22 cellular contexts compared by ENCODE assay signal in genomic region chrX:135425566-135425965, GRCh38. TPM values are rescaled to one million over a fixed set of nuclear protein-coding genes. Genes with fewer than 3 reads are reported as not detected.
DNase-seq lines count a peak whose midpoint lies in the region; ATAC-seq and TF ChIP-seq lines count a peak whose summit lies in the region.
"Had no signal": no experiment of that assay in that cellular context is flagged by ENCODE, and none has a peak within 500 bp of the region (broad histone marks: within the 10 kb centered on the region; RNA-seq: fewer than 3 reads in every experiment).

No MANE protein-coding gene starts in this region.

- H3K4me3 Mint-ChIP-seq in nephron progenitor cell, result peak overlapping the region; percentile 22
- H3K4me3 Mint-ChIP-seq in effector memory CD8-positive, alpha-beta T cell, result no peak overlapping the region
- H3K4me3 Mint-ChIP-seq: CD4-positive, alpha-beta T cell had no signal

- no peaks in the 10 kb centered on the region for H3K9me3 ChIP-seq in adrenal gland (replicated peaks in 1 of 3)
- H3K9me3 ChIP-seq: BE2C, MG63, Peyer's patch had no signal

- no peak for ATAC-seq in effector memory CD8-positive, alpha-beta T cell (replicated peaks)
- ATAC-seq in GM21786 (IDR thresholded peaks at IDR 0.05; ENCODE audit: unreplicated experiment), result no peak
- ATAC-seq: GM12878, K562, SK-N-SH treated with all-trans-retinoic acid at 6 μM for 48 hours had no signal

- TF ChIP-seq POLR2A in adrenal gland (IDR thresholded peaks at IDR 0.05), result peak in 1 of 2 donors; percentile 24

- DNase-seq in EH (ENCODE audit: low read depth), result peak; percentile 2
- peak; percentile 37 to 71 (median 63) for DNase-seq in adrenal gland
- DNase-seq in fibroblast of pulmonary artery (ENCODE audit: low read depth), result peak; percentile 4
- no peak for DNase-seq in nephron progenitor cell
- no peak for DNase-seq in effector memory CD8-positive, alpha-beta T cell
- no peak for DNase-seq in HT-29 (ENCODE audit: low spot score)
- DNase-seq: BE2C; CD4-positive, alpha-beta T cell; COR-L47; DMS 273 treated with DMSO at 0.1 percent for 48 hours; DMS79 treated with DMSO at 0.1 percent for 48 hours; GOT3; MG63; NCI-H1417; NCI-H187; NCI-H446; NCI-H526; Peyer's patch had no signal

- H3K4me1 ChIP-seq in adrenal gland (replicated peaks in 1 of 2), result peaks cover 0 to 4% of the 10 kb centered on the region in 2 donors
- H3K4me1 ChIP-seq: BE2C, Peyer's patch had no signal

- H3K9me3 Mint-ChIP-seq in nephron progenitor cell, result peaks cover 60% of the 10 kb centered on the region
- no peaks in the 10 kb centered on the region for H3K9me3 Mint-ChIP-seq in effector memory CD8-positive, alpha-beta T cell
- H3K9me3 Mint-ChIP-seq: CD4-positive, alpha-beta T cell had no signal

- H3K27me3 Mint-ChIP-seq in nephron progenitor cell (ENCODE audit: low read depth, poor library complexity), result peaks cover 9% of the 10 kb centered on the region
- peaks cover 10 to 17% of the 10 kb centered on the region in 2 donors for H3K27me3 Mint-ChIP-seq in effector memory CD8-positive, alpha-beta T cell

- intact Hi-C loops in adrenal gland (cut with DNase I), result no loop called here

- H3K27ac Mint-ChIP-seq in nephron progenitor cell, result no peak overlapping the region
- no peak overlapping the region for H3K27ac Mint-ChIP-seq in effector memory CD8-positive, alpha-beta T cell
- H3K27ac Mint-ChIP-seq: CD4-positive, alpha-beta T cell had no signal

- no peaks in the 10 kb centered on the region for H3K27me3 ChIP-seq in adrenal gland
- H3K27me3 ChIP-seq: BE2C, MG63, Peyer's patch had no signal

- no peaks in the 10 kb centered on the region for H3K36me3 ChIP-seq in adrenal gland (replicated peaks in 1 of 2)
- H3K36me3 ChIP-seq: BE2C, MG63, Peyer's patch had no signal

- H3K4me3 ChIP-seq in adrenal gland (no peak overlapping the region), fibroblast of pulmonary artery (replicated peaks; ENCODE audit: low read depth, low read length) (no peak overlapping the region)
- H3K4me3 ChIP-seq: GM12878, K562, MG63, Peyer's patch had no signal

- 18 to 64% (median 41%) methylated on average over 3 to 7 of the region's 7 CpGs for WGBS in adrenal gland, 4 donors

- TF ChIP-seq CTCF in adrenal gland (IDR thresholded peaks at IDR 0.05) (no peak), fibroblast of pulmonary artery (IDR thresholded peaks at IDR 0.05; ENCODE audit: low read length, missing control alignments) (no peak), nephron progenitor cell (IDR thresholded peaks at IDR 0.05) (no peak)

- H3K4me1 Mint-ChIP-seq in nephron progenitor cell, result peaks cover 16% of the 10 kb centered on the region
- H3K4me1 Mint-ChIP-seq in effector memory CD8-positive, alpha-beta T cell (ENCODE audit: low read depth in 2 of 2), result peaks cover 3 to 4% of the 10 kb centered on the region in 2 donors

- peak overlapping the region in 4 of 5 donors; percentile 26 to 76 (median 54) for H3K27ac ChIP-seq in adrenal gland
- H3K27ac ChIP-seq: Peyer's patch had no signal

- H3K36me3 Mint-ChIP-seq in nephron progenitor cell (ENCODE audit: low read depth), result no peaks in the 10 kb centered on the region
- no peaks in the 10 kb centered on the region for H3K36me3 Mint-ChIP-seq in effector memory CD8-positive, alpha-beta T cell (ENCODE audit: insufficient read depth)

RNA-seq across cellular contexts. Expression of gene SMIM10L2A, which starts 3.8 kb away (rescaled TPM):
- 10 to 100 TPM; 34.9 to 90.3 (median 42.3) TPM for total RNA-seq in adrenal gland
- polyA plus RNA-seq in adrenal gland, result 10 to 100 TPM; 31.5 to 39.1 (median 34.4) TPM
- total RNA-seq in HT-29 (2014; rRNA removed; shearing (Covaris generic)), result 0.03 and 0.08 TPM in 2 replicates

Comparison
In these comparisons a context has a peak if more than half of its experiments do, and no peak if none do; other contexts are left out.
1. DNase-seq: peak in EH (single experiment), adrenal gland (7 of 7) and fibroblast of pulmonary artery (single experiment); none in nephron progenitor cell (single experiment), effector memory CD8-positive, alpha-beta T cell (0 of 3) and HT-29 (single experiment).
2. RNA of gene SMIM10L2A, which starts 3.8 kb away (total RNA-seq): 34.9 to 90.3 TPM in adrenal gland; 0.03 to 0.08 TPM in HT-29; every median in the first group is over 10 times any median in the second.